In the genomic region with DNA sequence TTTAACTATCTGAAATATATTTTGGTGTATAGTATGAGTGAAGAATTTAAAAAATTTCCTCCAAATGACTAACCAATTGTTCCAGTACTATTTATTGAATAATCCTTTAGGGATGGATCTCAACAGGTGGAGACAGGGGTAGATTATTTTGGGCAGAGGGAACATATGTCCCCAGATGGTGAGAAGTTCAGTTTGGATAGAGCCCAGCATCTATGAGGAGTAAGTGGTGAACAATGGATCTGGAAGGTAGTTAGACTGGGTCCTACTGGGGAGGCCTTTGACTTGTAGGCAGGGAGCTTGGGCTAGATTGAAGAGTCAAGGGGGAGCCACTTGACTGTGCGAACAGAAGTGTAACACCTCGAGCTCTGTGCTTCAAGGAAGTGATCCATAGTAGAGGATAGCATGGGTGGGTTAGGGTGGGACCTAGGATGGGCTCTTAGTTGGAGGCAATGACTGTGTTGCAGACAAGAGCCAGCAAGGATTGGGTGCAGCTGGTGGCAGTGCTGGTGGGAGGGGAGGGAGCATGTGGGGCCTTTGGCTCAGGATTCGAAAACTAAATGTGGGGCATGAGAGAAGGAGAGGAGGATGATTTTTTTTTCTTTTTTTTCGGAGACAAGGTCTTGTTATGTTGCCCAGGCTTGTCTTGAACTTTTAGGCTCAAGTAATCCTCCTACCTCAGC, we compare ENCODE assay signal across 1 cellular context.
TF ChIP-seq lines count a peak whose summit lies in the region.

No MANE protein-coding gene starts in this region.

TF ChIP-seq in SK-N-SH treated with all-trans-retinoic acid at 6 μM for 48 hours, 23 proteins besides CTCF, POLR2A, EP300 and RAD21:
- TF ChIP-seq, protein P1, sequence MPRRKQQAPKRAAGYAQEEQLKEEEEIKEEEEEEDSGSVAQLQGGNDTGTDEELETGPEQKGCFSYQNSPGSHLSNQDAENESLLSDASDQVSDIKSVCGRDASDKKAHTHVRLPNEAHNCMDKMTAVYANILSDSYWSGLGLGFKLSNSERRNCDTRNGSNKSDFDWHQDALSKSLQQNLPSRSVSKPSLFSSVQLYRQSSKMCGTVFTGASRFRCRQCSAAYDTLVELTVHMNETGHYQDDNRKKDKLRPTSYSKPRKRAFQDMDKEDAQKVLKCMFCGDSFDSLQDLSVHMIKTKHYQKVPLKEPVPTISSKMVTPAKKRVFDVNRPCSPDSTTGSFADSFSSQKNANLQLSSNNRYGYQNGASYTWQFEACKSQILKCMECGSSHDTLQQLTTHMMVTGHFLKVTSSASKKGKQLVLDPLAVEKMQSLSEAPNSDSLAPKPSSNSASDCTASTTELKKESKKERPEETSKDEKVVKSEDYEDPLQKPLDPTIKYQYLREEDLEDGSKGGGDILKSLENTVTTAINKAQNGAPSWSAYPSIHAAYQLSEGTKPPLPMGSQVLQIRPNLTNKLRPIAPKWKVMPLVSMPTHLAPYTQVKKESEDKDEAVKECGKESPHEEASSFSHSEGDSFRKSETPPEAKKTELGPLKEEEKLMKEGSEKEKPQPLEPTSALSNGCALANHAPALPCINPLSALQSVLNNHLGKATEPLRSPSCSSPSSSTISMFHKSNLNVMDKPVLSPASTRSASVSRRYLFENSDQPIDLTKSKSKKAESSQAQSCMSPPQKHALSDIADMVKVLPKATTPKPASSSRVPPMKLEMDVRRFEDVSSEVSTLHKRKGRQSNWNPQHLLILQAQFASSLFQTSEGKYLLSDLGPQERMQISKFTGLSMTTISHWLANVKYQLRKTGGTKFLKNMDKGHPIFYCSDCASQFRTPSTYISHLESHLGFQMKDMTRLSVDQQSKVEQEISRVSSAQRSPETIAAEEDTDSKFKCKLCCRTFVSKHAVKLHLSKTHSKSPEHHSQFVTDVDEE (CRISPR knock-in tag; IDR thresholded peaks at IDR 0.05), result no peak
- TF ChIP-seq SNAI2 (CRISPR knock-in tag; IDR thresholded peaks at IDR 0.05), result no peak
- no peak for TF ChIP-seq ZFP3 (CRISPR knock-in tag; IDR thresholded peaks at IDR 0.05)
- TF ChIP-seq ESRRG (CRISPR knock-in tag; IDR thresholded peaks at IDR 0.05), result no peak
- TF ChIP-seq TCF4 (CRISPR knock-in tag; IDR thresholded peaks at IDR 0.05; ENCODE audit: borderline replicate concordance), result no peak
- TF ChIP-seq PPARA (CRISPR knock-in tag; IDR thresholded peaks at IDR 0.05; ENCODE audit: borderline replicate concordance), result no peak
- TF ChIP-seq, protein P2, sequence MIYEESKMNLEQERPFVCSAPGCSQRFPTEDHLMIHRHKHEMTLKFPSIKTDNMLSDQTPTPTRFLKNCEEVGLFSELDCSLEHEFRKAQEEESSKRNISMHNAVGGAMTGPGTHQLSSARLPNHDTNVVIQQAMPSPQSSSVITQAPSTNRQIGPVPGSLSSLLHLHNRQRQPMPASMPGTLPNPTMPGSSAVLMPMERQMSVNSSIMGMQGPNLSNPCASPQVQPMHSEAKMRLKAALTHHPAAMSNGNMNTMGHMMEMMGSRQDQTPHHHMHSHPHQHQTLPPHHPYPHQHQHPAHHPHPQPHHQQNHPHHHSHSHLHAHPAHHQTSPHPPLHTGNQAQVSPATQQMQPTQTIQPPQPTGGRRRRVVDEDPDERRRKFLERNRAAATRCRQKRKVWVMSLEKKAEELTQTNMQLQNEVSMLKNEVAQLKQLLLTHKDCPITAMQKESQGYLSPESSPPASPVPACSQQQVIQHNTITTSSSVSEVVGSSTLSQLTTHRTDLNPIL (CRISPR knock-in tag; IDR thresholded peaks at IDR 0.05; ENCODE audit: low read depth), result no peak
- no peak for TF ChIP-seq ZFP30 (CRISPR knock-in tag; IDR thresholded peaks at IDR 0.05)
- no peak for TF ChIP-seq ZC3H10 (CRISPR knock-in tag; IDR thresholded peaks at IDR 0.05)
- no peak for TF ChIP-seq RARB (CRISPR knock-in tag; IDR thresholded peaks at IDR 0.05)
- no peak for TF ChIP-seq GLIS3 (CRISPR knock-in tag; IDR thresholded peaks at IDR 0.05)
- TF ChIP-seq, protein P3, sequence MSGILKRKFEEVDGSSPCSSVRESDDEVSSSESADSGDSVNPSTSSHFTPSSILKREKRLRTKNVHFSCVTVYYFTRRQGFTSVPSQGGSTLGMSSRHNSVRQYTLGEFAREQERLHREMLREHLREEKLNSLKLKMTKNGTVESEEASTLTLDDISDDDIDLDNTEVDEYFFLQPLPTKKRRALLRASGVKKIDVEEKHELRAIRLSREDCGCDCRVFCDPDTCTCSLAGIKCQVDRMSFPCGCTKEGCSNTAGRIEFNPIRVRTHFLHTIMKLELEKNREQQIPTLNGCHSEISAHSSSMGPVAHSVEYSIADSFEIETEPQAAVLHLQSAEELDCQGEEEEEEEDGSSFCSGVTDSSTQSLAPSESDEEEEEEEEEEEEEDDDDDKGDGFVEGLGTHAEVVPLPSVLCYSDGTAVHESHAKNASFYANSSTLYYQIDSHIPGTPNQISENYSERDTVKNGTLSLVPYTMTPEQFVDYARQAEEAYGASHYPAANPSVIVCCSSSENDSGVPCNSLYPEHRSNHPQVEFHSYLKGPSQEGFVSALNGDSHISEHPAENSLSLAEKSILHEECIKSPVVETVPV (CRISPR knock-in tag; IDR thresholded peaks at IDR 0.05), result no peak
- no peak for TF ChIP-seq BACH2 (CRISPR knock-in tag; IDR thresholded peaks at IDR 0.05; ENCODE audit: borderline replicate concordance)
- TF ChIP-seq ISL1 (CRISPR knock-in tag; IDR thresholded peaks at IDR 0.05), result no peak
- no peak for TF ChIP-seq ZNF8 (CRISPR knock-in tag; IDR thresholded peaks at IDR 0.05)
- TF ChIP-seq ZNF70 (CRISPR knock-in tag; IDR thresholded peaks at IDR 0.05), result no peak
- TF ChIP-seq OSR1 (CRISPR knock-in tag; IDR thresholded peaks at IDR 0.05), result no peak
- TF ChIP-seq, protein P4, sequence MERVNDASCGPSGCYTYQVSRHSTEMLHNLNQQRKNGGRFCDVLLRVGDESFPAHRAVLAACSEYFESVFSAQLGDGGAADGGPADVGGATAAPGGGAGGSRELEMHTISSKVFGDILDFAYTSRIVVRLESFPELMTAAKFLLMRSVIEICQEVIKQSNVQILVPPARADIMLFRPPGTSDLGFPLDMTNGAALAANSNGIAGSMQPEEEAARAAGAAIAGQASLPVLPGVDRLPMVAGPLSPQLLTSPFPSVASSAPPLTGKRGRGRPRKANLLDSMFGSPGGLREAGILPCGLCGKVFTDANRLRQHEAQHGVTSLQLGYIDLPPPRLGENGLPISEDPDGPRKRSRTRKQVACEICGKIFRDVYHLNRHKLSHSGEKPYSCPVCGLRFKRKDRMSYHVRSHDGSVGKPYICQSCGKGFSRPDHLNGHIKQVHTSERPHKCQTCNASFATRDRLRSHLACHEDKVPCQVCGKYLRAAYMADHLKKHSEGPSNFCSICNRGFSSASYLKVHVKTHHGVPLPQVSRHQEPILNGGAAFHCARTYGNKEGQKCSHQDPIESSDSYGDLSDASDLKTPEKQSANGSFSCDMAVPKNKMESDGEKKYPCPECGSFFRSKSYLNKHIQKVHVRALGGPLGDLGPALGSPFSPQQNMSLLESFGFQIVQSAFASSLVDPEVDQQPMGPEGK (CRISPR knock-in tag; IDR thresholded peaks at IDR 0.05; ENCODE audit: borderline replicate concordance), result no peak
- no peak for TF ChIP-seq ARNTL (CRISPR knock-in tag; IDR thresholded peaks at IDR 0.05; ENCODE audit: borderline replicate concordance, low read depth)
- TF ChIP-seq, protein P5, sequence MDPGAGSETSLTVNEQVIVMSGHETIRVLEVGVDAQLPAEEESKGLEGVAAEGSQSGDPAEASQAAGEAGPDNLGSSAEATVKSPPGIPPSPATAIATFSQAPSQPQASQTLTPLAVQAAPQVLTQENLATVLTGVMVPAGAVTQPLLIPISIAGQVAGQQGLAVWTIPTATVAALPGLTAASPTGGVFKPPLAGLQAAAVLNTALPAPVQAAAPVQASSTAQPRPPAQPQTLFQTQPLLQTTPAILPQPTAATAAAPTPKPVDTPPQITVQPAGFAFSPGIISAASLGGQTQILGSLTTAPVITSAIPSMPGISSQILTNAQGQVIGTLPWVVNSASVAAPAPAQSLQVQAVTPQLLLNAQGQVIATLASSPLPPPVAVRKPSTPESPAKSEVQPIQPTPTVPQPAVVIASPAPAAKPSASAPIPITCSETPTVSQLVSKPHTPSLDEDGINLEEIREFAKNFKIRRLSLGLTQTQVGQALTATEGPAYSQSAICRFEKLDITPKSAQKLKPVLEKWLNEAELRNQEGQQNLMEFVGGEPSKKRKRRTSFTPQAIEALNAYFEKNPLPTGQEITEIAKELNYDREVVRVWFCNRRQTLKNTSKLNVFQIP (CRISPR knock-in tag; IDR thresholded peaks at IDR 0.05; ENCODE audit: borderline replicate concordance, low read depth), result no peak
